ENCODE assay signal across 24 cellular contexts in genomic region chr9:113598451-113598850, GRCh38.
DNase-seq lines count a peak whose midpoint lies in the region; ATAC-seq and TF ChIP-seq lines count a peak whose summit lies in the region.
"Had no signal": no experiment of that assay in that cellular context is flagged by ENCODE, and none has a peak within 500 bp of the region (broad histone marks: within the 10 kb centered on the region; RNA-seq: fewer than 3 reads in every experiment).

No MANE protein-coding gene starts in this region.

- CTCF ChIA-PET in SK-N-SH (lab: Yijun Ruan, JAX): interaction anchor here (1.2 to 44.7 kb wide), 3 partner anchors 11 to 152 kb away, joined by 5 to 1335 read pairs (median 7); no protein-coding TSS in a partner anchor
- CTCF ChIA-PET in activated CD8-positive, alpha-beta T cell treated with anti-CD3 and anti-CD28 coated beads, Interleukin-2, amount 10 ng/mL, durations not matched to agents 7 days and 5 days (lab: Charles Lee): interaction anchor here (0.7 to 1.5 kb wide), 2 partner anchors 10 to 152 kb away, joined by 3 read pairs; no protein-coding TSS in a partner anchor

- 56% methylated on average over 2 of the region's 2 CpGs for WGBS in SK-N-SH (ENCODE audit: low lambda C conversion rate)

- no peak overlapping the region for H2AFZ ChIP-seq in SK-N-SH (ENCODE audit: low read depth)

- H3K9me2 ChIP-seq in SK-N-SH: no peaks in the 10 kb centered on the region

- no peak for ATAC-seq in SK-N-SH treated with all-trans-retinoic acid at 6 μM for 48 hours
- no peak for ATAC-seq in lower lobe of right lung
- no peak for ATAC-seq in thoracic aorta (ENCODE audit: insufficient number of reproducible peaks, low FRiP score, low read depth)
- ATAC-seq in activated CD8-positive, alpha-beta T cell treated with anti-CD3 and anti-CD28 coated beads, Interleukin-2, amount 10 ng/mL, durations not matched to agents 7 days and 5 days: no peak
- ATAC-seq in HG03439 (IDR thresholded peaks at IDR 0.05; ENCODE audit: unreplicated experiment): no peak
- ATAC-seq: activated naive CD8-positive, alpha-beta T cell treated with anti-CD3 and anti-CD28 coated beads, Interleukin-2, amount 50 U/mL, for 24 hours; esophagus mucosa; left lobe of liver; sciatic nerve; WTC11 had no signal

- H3K9ac ChIP-seq in SK-N-SH: peak overlapping the region; percentile 37; the same call in 1 of the 2 replicates

- peaks cover 24% of the 10 kb centered on the region for H3F3A ChIP-seq in SK-N-SH (replicated peaks; ENCODE audit: insufficient read depth)

- TF ChIP-seq CTCF in SK-N-SH (IDR thresholded peaks at IDR 0.05) (no peak), lower lobe of right lung (IDR thresholded peaks at IDR 0.05) (no peak), thoracic aorta (IDR thresholded peaks at IDR 0.05) (no peak)

- POLR2A ChIA-PET in SK-N-SH (lab: Yijun Ruan, JAX): no interaction called here
- POLR2A ChIA-PET in activated CD8-positive, alpha-beta T cell treated with anti-CD3 and anti-CD28 coated beads, Interleukin-2, amount 10 ng/mL, durations not matched to agents 7 days and 5 days (lab: Charles Lee): no interaction called here

- H3K27me3 ChIP-seq in SK-N-SH (ENCODE audit: insufficient read depth) (no peaks in the 10 kb centered on the region), lower lobe of right lung (ENCODE audit: low read depth) (no peaks in the 10 kb centered on the region), thoracic aorta (replicated peaks; ENCODE audit: insufficient read depth) (no peaks in the 10 kb centered on the region)
- H3K27me3 ChIP-seq: BE2C, breast epithelium, ovary had no signal

- no peaks in the 10 kb centered on the region for H3K9me3 Mint-ChIP-seq in activated CD8-positive, alpha-beta T cell treated with anti-CD3 and anti-CD28 coated beads, Interleukin-2, amount 10 ng/mL, durations not matched to agents 7 days and 5 days (ENCODE audit: insufficient read depth)
- no peaks in the 10 kb centered on the region for H3K9me3 Mint-ChIP-seq in activated CD4-positive, alpha-beta T cell treated with anti-CD3 and anti-CD28 coated beads, Interleukin-2, amount 10 ng/mL, durations not matched to agents 24 days and 14 days
- H3K9me3 Mint-ChIP-seq: activated CD4-positive, alpha-beta memory T cell treated with anti-CD3 and anti-CD28 coated beads, Interleukin-2, amount 10 ng/mL, durations not matched to agents 7 days and 5 days; activated naive CD8-positive, alpha-beta T cell treated with anti-CD3 and anti-CD28 coated beads, Interleukin-2, amount 50 U/mL, for 24 hours; type B pancreatic cell; WTC11 had no signal

- H3K4me2 ChIP-seq in SK-N-SH: peak overlapping the region; percentile 97

- H3K4me3 ChIP-seq in SK-N-SH (ENCODE audit: low read depth in 2 of 2, low read length in 1 of 2) (no peak overlapping the region), lower lobe of right lung (no peak overlapping the region), thoracic aorta (peak overlapping the region; percentile 83)
- H3K4me3 ChIP-seq: breast epithelium, ovary had no signal

- no peaks in the 10 kb centered on the region for H3K9me3 ChIP-seq in SK-N-SH
- no peaks in the 10 kb centered on the region for H3K9me3 ChIP-seq in lower lobe of right lung
- H3K9me3 ChIP-seq in thoracic aorta: no peaks in the 10 kb centered on the region
- H3K9me3 ChIP-seq: BE2C, breast epithelium, ovary had no signal

- intact Hi-C loops in lower lobe of right lung (cut with DNase I): no loop called here
- intact Hi-C loops in activated CD4-positive, alpha-beta T cell treated with anti-CD3 and anti-CD28 coated beads, Interleukin-2, amount 10 ng/mL, durations not matched to agents 24 days and 14 days (cut with micrococcal nuclease): no loop called here

- DNase-seq in SK-N-SH: no peak
- peak; percentile 54 for DNase-seq in cerebellar cortex (ENCODE audit: low spot score)
- peak; percentile 37 for DNase-seq in lower lobe of right lung
- DNase-seq in thoracic aorta (ENCODE audit: low spot score): no peak
- no peak for DNase-seq in activated CD8-positive, alpha-beta T cell treated with anti-CD3 and anti-CD28 coated beads, Interleukin-2, amount 10 ng/mL, durations not matched to agents 7 days and 5 days
- DNase-seq in activated CD4-positive, alpha-beta T cell treated with anti-CD3 and anti-CD28 coated beads, Interleukin-2, amount 10 ng/mL, durations not matched to agents 24 days and 14 days: no peak
- DNase-seq: activated CD4-positive, alpha-beta memory T cell treated with anti-CD3 and anti-CD28 coated beads, Interleukin-2, amount 10 ng/mL, durations not matched to agents 7 days and 5 days; activated naive CD8-positive, alpha-beta T cell treated with anti-CD3 and anti-CD28 coated beads, Interleukin-2, amount 50 U/mL, for 24 hours; BE2C; NCI-H1105 treated with DMSO at 0.1 percent for 48 hours; NCI-H524 treated with DMSO at 0.1 percent for 48 hours; SIG-M5; stimulated activated naive CD4-positive, alpha-beta T cell treated with Interleukin-2 at 50 U/mL for 16 hours; T-helper 2 cell had no signal

- peaks cover 30% of the 10 kb centered on the region for H4K20me1 ChIP-seq in SK-N-SH (ENCODE audit: insufficient read depth)

- no peak for TF ChIP-seq RAD21 in SK-N-SH (IDR thresholded peaks at IDR 0.05; ENCODE audit: low read length)

- peaks cover 7% of the 10 kb centered on the region for H3K4me1 Mint-ChIP-seq in activated CD8-positive, alpha-beta T cell treated with anti-CD3 and anti-CD28 coated beads, Interleukin-2, amount 10 ng/mL, durations not matched to agents 7 days and 5 days (ENCODE audit: low read depth)
- peaks cover 11% of the 10 kb centered on the region for H3K4me1 Mint-ChIP-seq in activated CD4-positive, alpha-beta T cell treated with anti-CD3 and anti-CD28 coated beads, Interleukin-2, amount 10 ng/mL, durations not matched to agents 24 days and 14 days

- H3K27ac Mint-ChIP-seq in activated CD8-positive, alpha-beta T cell treated with anti-CD3 and anti-CD28 coated beads, Interleukin-2, amount 10 ng/mL, durations not matched to agents 7 days and 5 days: no peak overlapping the region
- no peak overlapping the region for H3K27ac Mint-ChIP-seq in activated CD4-positive, alpha-beta T cell treated with anti-CD3 and anti-CD28 coated beads, Interleukin-2, amount 10 ng/mL, durations not matched to agents 24 days and 14 days
- H3K27ac Mint-ChIP-seq: activated CD4-positive, alpha-beta memory T cell treated with anti-CD3 and anti-CD28 coated beads, Interleukin-2, amount 10 ng/mL, durations not matched to agents 7 days and 5 days; activated naive CD8-positive, alpha-beta T cell treated with anti-CD3 and anti-CD28 coated beads, Interleukin-2, amount 50 U/mL, for 24 hours; type B pancreatic cell; WTC11 had no signal

- peaks cover 45% of the 10 kb centered on the region for H3K79me2 ChIP-seq in SK-N-SH (ENCODE audit: insufficient read depth)

- H3K36me3 Mint-ChIP-seq in activated CD8-positive, alpha-beta T cell treated with anti-CD3 and anti-CD28 coated beads, Interleukin-2, amount 10 ng/mL, durations not matched to agents 7 days and 5 days (ENCODE audit: low read depth): peaks cover 21% of the 10 kb centered on the region
- H3K36me3 Mint-ChIP-seq in activated CD4-positive, alpha-beta T cell treated with anti-CD3 and anti-CD28 coated beads, Interleukin-2, amount 10 ng/mL, durations not matched to agents 24 days and 14 days (ENCODE audit: low read depth): peaks cover 30% of the 10 kb centered on the region
- H3K36me3 Mint-ChIP-seq: type B pancreatic cell had no signal

- TF ChIP-seq EP300 in SK-N-SH (IDR thresholded peaks at IDR 0.05; ENCODE audit: borderline replicate concordance in 1 of 2, low read depth in 1 of 2, low read length in 1 of 2): no peak

- peak overlapping the region in 1 of 2 experiments; percentile 87; a peak in 2 of 4 replicates for H3K27ac ChIP-seq in SK-N-SH (ENCODE audit: low read depth in 2 of 2, low read length in 1 of 2)
- no peak overlapping the region for H3K27ac ChIP-seq in lower lobe of right lung
- H3K27ac ChIP-seq in thoracic aorta: peak overlapping the region; percentile 76 to 98
- H3K27ac ChIP-seq: 22Rv1, ovary had no signal

- no peak overlapping the region for H3K4me3 Mint-ChIP-seq in activated CD8-positive, alpha-beta T cell treated with anti-CD3 and anti-CD28 coated beads, Interleukin-2, amount 10 ng/mL, durations not matched to agents 7 days and 5 days
- H3K4me3 Mint-ChIP-seq in activated CD4-positive, alpha-beta T cell treated with anti-CD3 and anti-CD28 coated beads, Interleukin-2, amount 10 ng/mL, durations not matched to agents 24 days and 14 days: no peak overlapping the region
- H3K4me3 Mint-ChIP-seq: activated CD4-positive, alpha-beta memory T cell treated with anti-CD3 and anti-CD28 coated beads, Interleukin-2, amount 10 ng/mL, durations not matched to agents 7 days and 5 days; activated naive CD8-positive, alpha-beta T cell treated with anti-CD3 and anti-CD28 coated beads, Interleukin-2, amount 50 U/mL, for 24 hours; type B pancreatic cell; WTC11 had no signal

- peaks cover 12 to 19% of the 10 kb centered on the region in 2 experiments for H3K36me3 ChIP-seq in SK-N-SH (replicated peaks in 1 of 2; ENCODE audit: control insufficient read depth in 1 of 2, insufficient read depth in 2 of 2, low read length in 1 of 2)
- peaks cover 46% of the 10 kb centered on the region for H3K36me3 ChIP-seq in lower lobe of right lung
- peaks cover 32% of the 10 kb centered on the region for H3K36me3 ChIP-seq in thoracic aorta
- H3K36me3 ChIP-seq: ovary had no signal

- H3K4me1 ChIP-seq in SK-N-SH (ENCODE audit: control insufficient read depth in 1 of 2, insufficient read depth in 2 of 2, low read depth in 1 of 2, low read length in 1 of 2) (peaks cover 41 to 51% of the 10 kb centered on the region in 2 experiments), lower lobe of right lung (peaks cover 56% of the 10 kb centered on the region), thoracic aorta (ENCODE audit: control insufficient read depth in 1 of 2, low read depth in 2 of 2) (peaks cover 71 to 94% of the 10 kb centered on the region in 2 donors)

- H3K27me3 Mint-ChIP-seq in activated CD8-positive, alpha-beta T cell treated with anti-CD3 and anti-CD28 coated beads, Interleukin-2, amount 10 ng/mL, durations not matched to agents 7 days and 5 days (ENCODE audit: low read depth): no peaks in the 10 kb centered on the region
- H3K27me3 Mint-ChIP-seq in activated CD4-positive, alpha-beta T cell treated with anti-CD3 and anti-CD28 coated beads, Interleukin-2, amount 10 ng/mL, durations not matched to agents 24 days and 14 days: no peaks in the 10 kb centered on the region
- H3K27me3 Mint-ChIP-seq: activated CD4-positive, alpha-beta memory T cell treated with anti-CD3 and anti-CD28 coated beads, Interleukin-2, amount 10 ng/mL, durations not matched to agents 7 days and 5 days; activated naive CD8-positive, alpha-beta T cell treated with anti-CD3 and anti-CD28 coated beads, Interleukin-2, amount 50 U/mL, for 24 hours; type B pancreatic cell had no signal

TF ChIP-seq in SK-N-SH, 30 proteins besides CTCF, POLR2A, EP300 and RAD21 (continues in another document):
- TF ChIP-seq MEF2A (IDR thresholded peaks at IDR 0.05; ENCODE audit: borderline replicate concordance, low read depth) (no peak), JUND (IDR thresholded peaks at IDR 0.05) (peak; percentile 4; the same call in 1 of the 2 replicates), FOXM1 (IDR thresholded peaks at IDR 0.05; ENCODE audit: low read depth) (no peak)

TF ChIP-seq in SK-N-SH treated with all-trans-retinoic acid at 6 μM for 48 hours, 23 proteins besides CTCF, POLR2A, EP300 and RAD21 (continues in another document):
- TF ChIP-seq RARB (CRISPR knock-in tag; IDR thresholded peaks at IDR 0.05) (no peak), ZC3H10 (CRISPR knock-in tag; IDR thresholded peaks at IDR 0.05) (no peak), GLIS3 (CRISPR knock-in tag; IDR thresholded peaks at IDR 0.05) (no peak)

Comparison
In these comparisons a context has a peak if more than half of its experiments do, and no peak if none do; other contexts are left out.
1. DNase-seq: peak in cerebellar cortex (single experiment) and lower lobe of right lung (single experiment); none in SK-N-SH (single experiment), thoracic aorta (single experiment), activated CD8-positive, alpha-beta T cell treated with anti-CD3 and anti-CD28 coated beads, Interleukin-2, amount 10 ng/mL, durations not matched to agents 7 days and 5 days (single experiment) and activated CD4-positive, alpha-beta T cell treated with anti-CD3 and anti-CD28 coated beads, Interleukin-2, amount 10 ng/mL, durations not matched to agents 24 days and 14 days (single experiment).